Comparison of ENCODE assay signal across 10 cellular contexts in genomic region chr2:17976871-17977746, GRCh38.
DNase-seq lines count a peak whose midpoint lies in the region; ATAC-seq and TF ChIP-seq lines count a peak whose summit lies in the region.
"Had no signal": no experiment of that assay in that cellular context is flagged by ENCODE, and none has a peak within 500 bp of the region (broad histone marks: within the 10 kb centered on the region; RNA-seq: fewer than 3 reads in every experiment).

No MANE protein-coding gene starts in this region.

- H3K4me3 ChIP-seq in BLaER1 (no peak overlapping the region), foreskin fibroblast (ENCODE audit: low read depth in 1 of 2, low read length in 2 of 2) (peak overlapping the region in 1 of 2 donors; percentile 9), psoas muscle (peak overlapping the region; percentile 49)

- H3K4me2 ChIP-seq in BLaER1: peak overlapping the region; percentile 53

- no peak overlapping the region for H3K9ac ChIP-seq in BLaER1

- H3K9me3 Mint-ChIP-seq in osteocyte (ENCODE audit: unreplicated experiment): peaks cover 4% of the 10 kb centered on the region
- H3K9me3 Mint-ChIP-seq in activated T-cell treated with anti-CD3 and anti-CD28 coated beads, Interleukin-2, amount 50 U/mL, for 24 hours: no peaks in the 10 kb centered on the region
- H3K9me3 Mint-ChIP-seq: activated naive CD8-positive, alpha-beta T cell treated with anti-CD3 and anti-CD28 coated beads, Interleukin-2, amount 50 U/mL, for 24 hours had no signal

- H4K20me1 ChIP-seq in BLaER1: no peaks in the 10 kb centered on the region

- H3K27ac Mint-ChIP-seq in osteocyte (ENCODE audit: unreplicated experiment): no peak overlapping the region
- H3K27ac Mint-ChIP-seq in activated T-cell treated with anti-CD3 and anti-CD28 coated beads, Interleukin-2, amount 50 U/mL, for 24 hours: no peak overlapping the region
- H3K27ac Mint-ChIP-seq: activated naive CD8-positive, alpha-beta T cell treated with anti-CD3 and anti-CD28 coated beads, Interleukin-2, amount 50 U/mL, for 24 hours had no signal

- H3K4me3 Mint-ChIP-seq in osteocyte (ENCODE audit: unreplicated experiment): no peak overlapping the region
- no peak overlapping the region for H3K4me3 Mint-ChIP-seq in activated T-cell treated with anti-CD3 and anti-CD28 coated beads, Interleukin-2, amount 50 U/mL, for 24 hours
- H3K4me3 Mint-ChIP-seq: activated naive CD8-positive, alpha-beta T cell treated with anti-CD3 and anti-CD28 coated beads, Interleukin-2, amount 50 U/mL, for 24 hours had no signal

- no peak for TF ChIP-seq CTCF in foreskin fibroblast (IDR thresholded peaks at IDR 0.05; ENCODE audit: low read depth, low read length)
- TF ChIP-seq CTCF in psoas muscle (IDR thresholded peaks at IDR 0.05): no peak
- TF ChIP-seq CTCF in osteocyte (IDR thresholded peaks at IDR 0.05): no peak

- no peaks in the 10 kb centered on the region for H3K27me3 Mint-ChIP-seq in osteocyte (ENCODE audit: unreplicated experiment)
- no peaks in the 10 kb centered on the region for H3K27me3 Mint-ChIP-seq in activated T-cell treated with anti-CD3 and anti-CD28 coated beads, Interleukin-2, amount 50 U/mL, for 24 hours

- H3K4me1 Mint-ChIP-seq in osteocyte (ENCODE audit: unreplicated experiment): no peaks in the 10 kb centered on the region
- no peaks in the 10 kb centered on the region for H3K4me1 Mint-ChIP-seq in activated T-cell treated with anti-CD3 and anti-CD28 coated beads, Interleukin-2, amount 50 U/mL, for 24 hours (ENCODE audit: low read depth)
- H3K4me1 Mint-ChIP-seq: activated naive CD8-positive, alpha-beta T cell treated with anti-CD3 and anti-CD28 coated beads, Interleukin-2, amount 50 U/mL, for 24 hours had no signal

- H3K36me3 ChIP-seq in BLaER1 (no peaks in the 10 kb centered on the region), psoas muscle (ENCODE audit: insufficient read depth in 1 of 2, low read depth in 1 of 2) (no peaks in the 10 kb centered on the region)

- H3K9me3 ChIP-seq in BLaER1: peaks cover 11% of the 10 kb centered on the region
- no peaks in the 10 kb centered on the region for H3K9me3 ChIP-seq in psoas muscle

- no peak overlapping the region for H3K27ac ChIP-seq in BLaER1
- H3K27ac ChIP-seq in psoas muscle: peak overlapping the region; percentile 85

- 15 to 30% (median 19%) methylated on average over 6 of the region's 6 CpGs for WGBS in psoas muscle, 3 donors

- H3K27me3 ChIP-seq in BLaER1: no peaks in the 10 kb centered on the region
- no peaks in the 10 kb centered on the region for H3K27me3 ChIP-seq in psoas muscle (ENCODE audit: insufficient read depth in 3 of 3, low read length in 2 of 3)

- H3K4me1 ChIP-seq in BLaER1: peaks cover 19% of the 10 kb centered on the region
- peaks cover 20% of the 10 kb centered on the region for H3K4me1 ChIP-seq in psoas muscle

- DNase-seq in T1000 (lab: John Stamatoyannopoulos, UW) (peak; percentile 64), foreskin fibroblast (peak; percentile 98 to 99), psoas muscle (peak; percentile 38 to 78), osteocyte (ENCODE audit: extremely low spot score, unreplicated experiment) (no peak), Kasumi-1 (lab: John Stamatoyannopoulos, UW) (no peak)
- DNase-seq in activated T-cell treated with anti-CD3 and anti-CD28 coated beads, Interleukin-2, amount 50 U/mL, for 24 hours: no peak
- DNase-seq: activated naive CD8-positive, alpha-beta T cell treated with anti-CD3 and anti-CD28 coated beads, Interleukin-2, amount 50 U/mL, for 24 hours; NCI-H748 treated with DMSO at 0.1 percent for 48 hours had no signal

- peak; percentile 95 to 97 (median 96) for ATAC-seq in psoas muscle
- ATAC-seq in GM18867 (IDR thresholded peaks at IDR 0.05; ENCODE audit: unreplicated experiment): no peak
- ATAC-seq: activated naive CD8-positive, alpha-beta T cell treated with anti-CD3 and anti-CD28 coated beads, Interleukin-2, amount 50 U/mL, for 24 hours had no signal

- H3K36me3 Mint-ChIP-seq in osteocyte (ENCODE audit: unreplicated experiment): no peaks in the 10 kb centered on the region
- no peaks in the 10 kb centered on the region for H3K36me3 Mint-ChIP-seq in activated T-cell treated with anti-CD3 and anti-CD28 coated beads, Interleukin-2, amount 50 U/mL, for 24 hours (ENCODE audit: low read depth)

- intact Hi-C loops in psoas muscle (cut with DNase I): loop anchor here (5.0 to 10.0 kb wide), 4 partner anchors 70 to 178 kb away; partner anchors contain the start of gene KCNS3 (in 2 of the 2)

Comparison
In these comparisons a context has a peak if more than half of its experiments do, and no peak if none do; other contexts are left out.
1. DNase-seq: peak in T1000 (single experiment), foreskin fibroblast (2 of 2) and psoas muscle (2 of 2); none in osteocyte (single experiment), activated T-cell treated with anti-CD3 and anti-CD28 coated beads, Interleukin-2, amount 50 U/mL, for 24 hours (single experiment) and Kasumi-1 (0 of 2).